Comparison of ENCODE assay signal across 8 cellular contexts in the genomic region with DNA sequence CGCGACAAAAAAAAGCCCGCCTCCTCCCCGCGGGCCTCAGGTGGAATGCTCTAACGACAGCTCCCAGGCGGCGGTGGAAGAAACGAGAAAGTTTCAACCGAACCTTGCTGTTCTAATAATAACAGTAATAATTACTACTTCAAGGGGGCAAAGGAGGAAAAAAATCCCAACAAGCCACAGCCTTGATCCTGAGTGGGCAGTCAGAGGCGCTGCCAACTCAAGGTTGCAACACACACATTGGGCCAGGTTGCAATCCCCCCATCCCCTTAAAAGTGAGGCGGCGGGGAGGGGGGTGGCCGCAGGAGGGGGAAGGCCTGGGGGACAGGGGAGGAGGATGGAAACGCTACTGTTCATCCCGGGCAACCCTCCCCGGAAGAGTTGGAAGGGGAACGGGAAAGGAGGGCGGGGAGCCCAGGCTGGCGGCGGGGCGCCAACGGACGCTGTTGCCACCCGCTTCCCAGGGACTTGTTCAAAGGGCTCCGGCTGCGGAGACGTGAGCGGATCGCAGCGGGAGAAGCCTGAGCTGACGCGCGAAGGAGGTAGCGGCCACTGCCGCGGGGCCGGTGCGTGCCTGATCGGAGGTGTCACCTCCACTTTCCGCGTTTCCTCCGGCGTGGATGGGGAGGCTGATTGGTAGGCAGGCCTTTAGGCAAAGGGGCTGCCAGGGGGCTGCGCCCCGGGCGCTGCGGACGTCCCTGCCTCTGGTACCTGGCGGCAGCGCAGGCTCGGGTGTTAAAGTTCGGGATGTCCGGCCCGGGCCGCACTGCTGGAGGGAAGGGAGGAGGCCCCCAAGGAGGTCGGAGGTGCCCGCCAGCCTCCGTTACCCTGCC. TPM values are rescaled to one million over a fixed set of nuclear protein-coding genes. Genes with fewer than 3 reads are reported as not detected.
A peak's percentile ranks its signal among the peaks of the same experiment; 100 is the strongest.
DNase-seq lines count a peak whose midpoint lies in the region; ATAC-seq and TF ChIP-seq lines count a peak whose summit lies in the region.

No MANE protein-coding gene starts in this region.

- H3K4me1 ChIP-seq in mononuclear cell (ENCODE audit: insufficient read depth, low read length) = peaks cover 28% of the 10 kb centered on the region

- H3K27me3 Mint-ChIP-seq in CD14-positive monocyte (ENCODE audit: low read depth in 3 of 3) = peaks cover 1 to 3% (median 3%) of the 10 kb centered on the region in 3 donors

- intact Hi-C loops in CD14-positive monocyte (cut with micrococcal nuclease) = loop anchor here (10.0 kb wide), 2 partner anchors 829 to 1509 kb away; a partner anchor contains a TSS

- TF ChIP-seq CTCF in CD14-positive monocyte (IDR thresholded peaks at IDR 0.05) = no peak

- peak overlapping the region; percentile 94 to 98 (median 97) for H3K27ac Mint-ChIP-seq in CD14-positive monocyte

- no peaks in the 10 kb centered on the region for H3K27me3 ChIP-seq in mononuclear cell (ENCODE audit: insufficient read depth, low read length)

- H3K36me3 Mint-ChIP-seq in CD14-positive monocyte = no peaks in the 10 kb centered on the region

- H3K27ac ChIP-seq in epithelial cell of prostate = peak overlapping the region; percentile 89

- peak overlapping the region; percentile 96 for H3K4me3 ChIP-seq in mononuclear cell (ENCODE audit: low read length)

- peak; percentile 1 for ATAC-seq in GM21825 (IDR thresholded peaks at IDR 0.05; ENCODE audit: unreplicated experiment)
- ATAC-seq in HG03097 (IDR thresholded peaks at IDR 0.05; ENCODE audit: low FRiP score, unreplicated experiment) = no peak

- H3K9me3 Mint-ChIP-seq in CD14-positive monocyte = peaks cover 0 to 2% (median 0%) of the 10 kb centered on the region in 7 donors

- no peak for DNase-seq in CD14-positive monocyte (ENCODE audit: low spot score)
- DNase-seq in NCI-H345 treated with DMSO at 0.1 percent for 48 hours (lab: John Stamatoyannopoulos, UW; ENCODE audit: unreplicated experiment) = peak; percentile 22
- DNase-seq in activated T-cell treated with anti-CD3 and anti-CD28 coated beads for 48 hours (ENCODE audit: low read depth) = peak; percentile 47
- DNase-seq in epithelial cell of prostate (ENCODE audit: low read depth, low spot score) = no peak
- DNase-seq in stimulated activated CD8-positive, alpha-beta memory T cell treated with anti-CD3 and anti-CD28 coated beads, Interleukin-7, amount 100 ng/mL, for 1 hour (ENCODE audit: low read depth in 2 of 2) = peak; percentile 7 to 14

- peaks cover 33% of the 10 kb centered on the region for H3K4me1 Mint-ChIP-seq in CD14-positive monocyte

- peak overlapping the region; percentile 97 to 98 for H3K4me3 Mint-ChIP-seq in CD14-positive monocyte

- no peaks in the 10 kb centered on the region for H3K9me3 ChIP-seq in mononuclear cell (ENCODE audit: low read depth, low read length)

RNA-seq across cellular contexts. Expression of a gene that starts 0.6 kb away (rescaled TPM):
- 10 to 100 TPM; 11.0 to 11.8 TPM for polyA plus RNA-seq in CD14-positive monocyte
- 147 TPM for total RNA-seq in mononuclear cell

Comparison
In these comparisons a context has a peak if more than half of its experiments do, and no peak if none do; other contexts are left out.
1. DNase-seq: peak in NCI-H345 treated with DMSO at 0.1 percent for 48 hours (single experiment), activated T-cell treated with anti-CD3 and anti-CD28 coated beads for 48 hours (single experiment) and stimulated activated CD8-positive, alpha-beta memory T cell treated with anti-CD3 and anti-CD28 coated beads, Interleukin-7, amount 100 ng/mL, for 1 hour (2 of 2); none in CD14-positive monocyte (single experiment) and epithelial cell of prostate (single experiment).